In the genomic region with DNA sequence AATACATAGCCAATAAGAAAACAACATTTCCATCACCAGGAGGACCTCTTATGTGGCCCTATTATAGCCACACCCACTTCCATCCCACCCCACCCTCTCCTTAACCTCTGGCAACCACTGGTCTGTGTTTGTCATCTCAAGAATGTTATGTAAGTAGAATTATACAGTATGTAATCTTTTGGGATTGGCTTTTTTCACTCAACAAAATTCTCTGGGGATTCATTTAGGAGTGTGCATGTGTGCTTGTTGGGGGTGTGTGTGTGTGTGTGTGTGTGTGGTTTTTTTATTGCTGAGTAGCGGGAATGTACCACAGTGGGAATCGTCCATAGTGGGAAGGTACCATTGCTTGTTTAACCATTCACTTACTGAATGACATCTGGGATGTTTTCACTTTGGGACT, we compare ENCODE assay signal across 28 cellular contexts. TPM values are rescaled to one million over a fixed set of nuclear protein-coding genes. Genes with fewer than 3 reads are reported as not detected.
"Had no signal": no experiment of that assay in that cellular context is flagged by ENCODE, and none has a peak within 500 bp of the region (broad histone marks: within the 10 kb centered on the region; RNA-seq: fewer than 3 reads in every experiment).

No MANE protein-coding gene starts in this region.

- H3K36me3 Mint-ChIP-seq: activated naive CD8-positive, alpha-beta T cell treated with anti-CD3 and anti-CD28 coated beads for 36 hours; brain had no signal

- H3K9me3 Mint-ChIP-seq: activated naive CD8-positive, alpha-beta T cell treated with anti-CD3 and anti-CD28 coated beads for 36 hours; activated T-helper 1 cell treated with anti-CD3 and anti-CD28 coated beads, Interleukin-12 subunit alpha, Interleukin-12 subunit beta, Interleukin-2, Interleukin-4 antibody, amounts not matched to agents 30 ng/mL and 10 ng/mL and 1 ng/mL, durations not matched to agents 14 hours and 24 hours and 36 hours; central memory CD8-positive, alpha-beta T cell; endodermal cell had no signal

- H3K4me3 ChIP-seq: colonic mucosa, gastroesophageal sphincter, heart left ventricle, stomach, upper lobe of left lung had no signal

- H3K4me3 Mint-ChIP-seq: activated naive CD8-positive, alpha-beta T cell treated with anti-CD3 and anti-CD28 coated beads for 36 hours; activated T-helper 1 cell treated with anti-CD3 and anti-CD28 coated beads, Interleukin-12 subunit alpha, Interleukin-12 subunit beta, Interleukin-2, Interleukin-4 antibody, amounts not matched to agents 30 ng/mL and 10 ng/mL and 1 ng/mL, durations not matched to agents 14 hours and 24 hours and 36 hours; brain; central memory CD8-positive, alpha-beta T cell; endodermal cell had no signal

- H3K9me3 ChIP-seq: colonic mucosa, gastroesophageal sphincter, heart left ventricle, stomach, upper lobe of left lung had no signal

- H3K4me1 Mint-ChIP-seq: central memory CD8-positive, alpha-beta T cell had no signal

- H3K27ac Mint-ChIP-seq: activated naive CD8-positive, alpha-beta T cell treated with anti-CD3 and anti-CD28 coated beads for 36 hours; activated T-helper 1 cell treated with anti-CD3 and anti-CD28 coated beads, Interleukin-12 subunit alpha, Interleukin-12 subunit beta, Interleukin-2, Interleukin-4 antibody, amounts not matched to agents 30 ng/mL and 10 ng/mL and 1 ng/mL, durations not matched to agents 14 hours and 24 hours and 36 hours; endodermal cell had no signal

- DNase-seq: activated CD4-positive, alpha-beta T cell treated with anti-CD3 and anti-CD28 coated beads for 1 hour; activated CD4-positive, alpha-beta T cell treated with anti-CD3 and anti-CD28 coated beads, Interleukin-2, amount 50 U/mL, for 48 hours; activated gamma-delta T cell treated with Interleukin-2 at 50 U/mL for 16 hours; activated naive CD8-positive, alpha-beta T cell treated with anti-CD3 and anti-CD28 coated beads for 36 hours; activated T-cell treated with anti-CD3 and anti-CD28 coated beads for 4 hours; colonic mucosa; endodermal cell; heart left ventricle; left ventricle myocardium superior; occipital lobe; retina; stimulated activated CD4-positive, alpha-beta T cell treated with anti-CD3 and anti-CD28 coated beads, Interleukin-15, amount 100 ng/mL, for 24 hours; stimulated activated CD4-positive, alpha-beta T cell treated with anti-CD3 and anti-CD28 coated beads, Interleukin-4, amount 100 ng/mL, for 1 hour; stomach; T-helper 2 cell; WERI-Rb-1 had no signal

- H3K27me3 ChIP-seq: gastroesophageal sphincter, upper lobe of left lung had no signal

- H3K4me1 ChIP-seq: colonic mucosa had no signal

- H3K36me3 ChIP-seq: colonic mucosa, gastroesophageal sphincter, heart left ventricle, stomach, upper lobe of left lung, WERI-Rb-1 had no signal

- ATAC-seq: gastroesophageal sphincter had no signal

- H3K27ac ChIP-seq: colonic mucosa, epithelial cell of prostate, gastroesophageal sphincter, WERI-Rb-1 had no signal

RNA-seq across cellular contexts. Expression of a gene that starts 5.2 kb away (rescaled TPM):
- total RNA-seq: activated naive CD8-positive, alpha-beta T cell treated with anti-CD3 and anti-CD28 coated beads for 36 hours; activated T-helper 1 cell treated with anti-CD3 and anti-CD28 coated beads, Interleukin-12 subunit alpha, Interleukin-12 subunit beta, Interleukin-2, Interleukin-4 antibody, amounts not matched to agents 30 ng/mL and 10 ng/mL and 1 ng/mL, durations not matched to agents 14 hours and 24 hours and 36 hours had no signal

RNA-seq across cellular contexts. Expression of a gene that starts 29.3 kb away (rescaled TPM):
- total RNA-seq: activated naive CD8-positive, alpha-beta T cell treated with anti-CD3 and anti-CD28 coated beads for 36 hours; activated T-helper 1 cell treated with anti-CD3 and anti-CD28 coated beads, Interleukin-12 subunit alpha, Interleukin-12 subunit beta, Interleukin-2, Interleukin-4 antibody, amounts not matched to agents 30 ng/mL and 10 ng/mL and 1 ng/mL, durations not matched to agents 14 hours and 24 hours and 36 hours; colonic mucosa; endodermal cell; fibroblast of lung; kidney epithelial cell; occipital lobe; posterior vena cava; skeletal muscle tissue; stomach; temporal lobe had no signal
- polyA plus RNA-seq: fibroblast of lung had no signal

RNA-seq across cellular contexts. Expression of a gene that starts 46.3 kb away (rescaled TPM):
- total RNA-seq: activated naive CD8-positive, alpha-beta T cell treated with anti-CD3 and anti-CD28 coated beads for 36 hours; activated T-helper 1 cell treated with anti-CD3 and anti-CD28 coated beads, Interleukin-12 subunit alpha, Interleukin-12 subunit beta, Interleukin-2, Interleukin-4 antibody, amounts not matched to agents 30 ng/mL and 10 ng/mL and 1 ng/mL, durations not matched to agents 14 hours and 24 hours and 36 hours; endodermal cell; fibroblast of lung; heart left ventricle; kidney epithelial cell; left ventricle myocardium superior; mononuclear cell; posterior vena cava; skeletal muscle tissue; stomach had no signal
- polyA plus RNA-seq: fibroblast of lung had no signal
